ENCODE assay signal across 8 cellular contexts in the genomic region with DNA sequence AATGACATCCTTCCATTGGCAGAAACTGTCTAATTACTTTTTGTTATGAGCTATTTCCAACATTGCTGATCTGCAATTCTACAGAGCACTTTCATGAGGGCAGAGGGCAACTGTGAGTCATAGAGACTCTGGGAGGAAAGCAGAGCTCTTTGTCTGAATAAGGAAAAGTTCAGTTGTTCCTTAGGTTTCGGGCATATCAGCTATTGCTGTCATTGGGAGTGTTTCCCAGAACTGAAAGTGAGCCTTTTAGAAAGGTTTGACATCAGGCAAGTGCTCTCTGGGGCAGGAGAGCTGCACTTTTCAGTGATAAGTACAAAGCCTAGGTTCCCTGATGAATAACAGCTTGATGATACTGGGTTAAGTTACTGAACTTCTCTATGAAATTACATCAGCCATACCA.
A peak's percentile ranks its signal among the peaks of the same experiment; 100 is the strongest.
DNase-seq lines count a peak whose midpoint lies in the region; ATAC-seq, FAIRE-seq and TF ChIP-seq lines count a peak whose summit lies in the region.

No MANE protein-coding gene starts in this region.

- FAIRE-seq in GM19239 (lab: Jason Lieb, UNC), result no peak

- in situ Hi-C loops in Caki2 (cut with HindIII; ENCODE audit: low pct_unique_long_range_greater_than_20kb, low sequenced_read_pairs), result no loop called here

- TF ChIP-seq CTCF in GM10266 (IDR thresholded peaks at IDR 0.05; ENCODE audit: control insufficient read depth, insufficient read depth, low read depth, missing control alignments), result no peak

- 25 to 47% (median 28%) methylated on average over 1 of the region's 1 CpG for WGBS in adipose tissue, 3 donors

- DNase-seq in Caki2 (ENCODE audit: low read depth) (peak; percentile 33), Right ventricle myocardium superior (no peak), pons (ENCODE audit: low spot score) (peak; percentile 11), GM19239 (ENCODE audit: insufficient read length, low spot score) (no peak), D341Med (ENCODE audit: low spot score) (no peak), GM10266 (ENCODE audit: extremely low spot score) (no peak)

- ATAC-seq in Right ventricle myocardium superior (ENCODE audit: poor library complexity), result peak; percentile 88
- no peak for ATAC-seq in HG02798 (IDR thresholded peaks at IDR 0.05; ENCODE audit: poor library complexity, unreplicated experiment)

- peak overlapping the region; percentile 19 for H3K27ac ChIP-seq in adipose tissue (ENCODE audit: low read depth, low read length)

- intact Hi-C loops in Right ventricle myocardium superior (cut with DNase I), result no loop called here

Comparison
In these comparisons a context has a peak if more than half of its experiments do, and no peak if none do; other contexts are left out.
1. DNase-seq: peak in Caki2 (single experiment) and pons (single experiment); none in Right ventricle myocardium superior (single experiment), GM19239 (single experiment), D341Med (single experiment) and GM10266 (single experiment).